Comparison of ENCODE assay signal across 16 cellular contexts in the genomic region with DNA sequence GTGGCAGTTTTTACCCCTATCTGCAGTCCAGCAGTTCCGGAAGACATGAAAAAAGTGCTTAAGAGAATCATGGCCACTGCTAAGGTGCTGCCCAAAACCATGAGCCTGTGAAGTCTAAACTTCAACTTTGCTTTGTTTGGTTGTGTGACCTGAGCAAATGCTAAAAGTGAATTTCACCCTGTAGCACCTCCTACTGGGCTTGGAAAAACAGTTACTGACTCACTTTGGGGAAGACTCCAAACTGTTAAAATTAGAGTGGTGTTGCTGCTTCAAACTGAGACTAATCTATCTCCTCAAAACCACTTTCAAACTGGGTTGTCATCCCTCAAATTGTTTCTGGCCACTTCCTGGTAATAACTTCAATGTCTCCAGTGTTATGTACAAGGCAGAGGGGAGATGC. TPM values are rescaled to one million over a fixed set of nuclear protein-coding genes. Genes with fewer than 3 reads are reported as not detected.
A peak's percentile ranks its signal among the peaks of the same experiment; 100 is the strongest.
DNase-seq lines count a peak whose midpoint lies in the region; ATAC-seq, FAIRE-seq and TF ChIP-seq lines count a peak whose summit lies in the region.
"Had no signal": no experiment of that assay in that cellular context is flagged by ENCODE, and none has a peak within 500 bp of the region (broad histone marks: within the 10 kb centered on the region; RNA-seq: fewer than 3 reads in every experiment).

No MANE protein-coding gene starts in this region.

- H3K27me3 ChIP-seq in BE2C (peaks cover 5% of the 10 kb centered on the region), adipocyte (replicated peaks; ENCODE audit: control insufficient read depth, insufficient read depth, low read length) (no peaks in the 10 kb centered on the region), pancreas (no peaks in the 10 kb centered on the region), vagina (no peaks in the 10 kb centered on the region)
- H3K27me3 ChIP-seq: right atrium auricular region had no signal

- no peak overlapping the region for H3K27ac ChIP-seq in pancreas
- H3K27ac ChIP-seq in vagina, result no peak overlapping the region
- H3K27ac ChIP-seq: right atrium auricular region had no signal

- DNase-seq in BE2C (no peak), H54 (ENCODE audit: insufficient read length, low spot score) (no peak), adipocyte (ENCODE audit: low read depth) (no peak), myocyte (ENCODE audit: low read depth) (peak; percentile 29), pancreas (no peak), NCI-H2107 (lab: John Stamatoyannopoulos, UW) (no peak), vagina (ENCODE audit: extremely low spot score in 2 of 2) (no peak)
- no peak for DNase-seq in activated naive CD4-positive, alpha-beta T cell treated with anti-CD3 and anti-CD28 coated beads, Interleukin-2, amount 50 U/mL, for 72 hours (ENCODE audit: low spot score in 2 of 2)
- DNase-seq: activated CD8-positive, alpha-beta memory T cell treated with anti-CD3 and anti-CD28 coated beads, Interleukin-2, amount 50 U/mL, for 48 hours; DMS153; foreskin melanocyte; NCI-H1105; NK-92 treated with Interleukin-12 subunit alpha and Interleukin-12 subunit beta, amount 100 ng/mL, for 24 hours; T-helper 9 cell had no signal

- no peaks in the 10 kb centered on the region for H3K9me3 ChIP-seq in BE2C
- no peaks in the 10 kb centered on the region for H3K9me3 ChIP-seq in adipocyte (ENCODE audit: control insufficient read depth, low read length)
- H3K9me3 ChIP-seq in pancreas, result no peaks in the 10 kb centered on the region
- H3K9me3 ChIP-seq in vagina, result no peaks in the 10 kb centered on the region
- H3K9me3 ChIP-seq: right atrium auricular region had no signal

- ATAC-seq in pancreas, result no peak
- no peak for ATAC-seq in activated naive CD4-positive, alpha-beta T cell treated with anti-CD3 and anti-CD28 coated beads, Interleukin-2, amount 50 U/mL, for 72 hours

- H3K36me3 Mint-ChIP-seq in activated naive CD4-positive, alpha-beta T cell treated with anti-CD3 and anti-CD28 coated beads, Interleukin-2, amount 50 U/mL, for 72 hours, result no peaks in the 10 kb centered on the region
- H3K36me3 Mint-ChIP-seq: memory B cell had no signal

- H3K36me3 ChIP-seq in BE2C (no peaks in the 10 kb centered on the region), adipocyte (ENCODE audit: control insufficient read depth, insufficient read depth, low read length, severe bottlenecking) (no peaks in the 10 kb centered on the region), pancreas (no peaks in the 10 kb centered on the region), vagina (no peaks in the 10 kb centered on the region)
- H3K36me3 ChIP-seq: right atrium auricular region had no signal

- H3K9ac ChIP-seq in adipocyte (ENCODE audit: low read length), result peak overlapping the region; percentile 28

- no peak overlapping the region for H3K4me3 ChIP-seq in BE2C (ENCODE audit: low read depth, low read length)
- H3K4me3 ChIP-seq in adipocyte (ENCODE audit: low read length), result peak overlapping the region; percentile 15
- H3K4me3 ChIP-seq in pancreas, result no peak overlapping the region
- no peak overlapping the region for H3K4me3 ChIP-seq in vagina
- H3K4me3 ChIP-seq: right atrium auricular region had no signal

- intact Hi-C loops in pancreas (cut with DNase I), result no loop called here
- intact Hi-C loops in vagina (cut with DNase I), result no loop called here

- 72% methylated on average over 1 of the region's 1 CpG for WGBS in pancreas, 2 donors

- H3K4me1 ChIP-seq in BE2C (no peaks in the 10 kb centered on the region), adipocyte (ENCODE audit: control insufficient read depth, insufficient read depth, low read length) (peaks cover 23% of the 10 kb centered on the region), pancreas (no peaks in the 10 kb centered on the region), vagina (no peaks in the 10 kb centered on the region)
- H3K4me1 ChIP-seq: right atrium auricular region had no signal

- TF ChIP-seq CTCF in BE2C (IDR thresholded peaks at IDR 0.05; ENCODE audit: low read depth, low read length), result peak; percentile 23; the same call in 1 of the 2 replicates
- no peak for TF ChIP-seq CTCF in pancreas (IDR thresholded peaks at IDR 0.05)
- TF ChIP-seq CTCF in vagina (IDR thresholded peaks at IDR 0.05), result no peak

- no peak overlapping the region for H3K27ac Mint-ChIP-seq in activated naive CD4-positive, alpha-beta T cell treated with anti-CD3 and anti-CD28 coated beads, Interleukin-2, amount 50 U/mL, for 72 hours
- H3K27ac Mint-ChIP-seq: memory B cell had no signal

- FAIRE-seq in H54 (lab: Jason Lieb, UNC) (peak; percentile 91), pancreas (lab: Jason Lieb, UNC) (no peak)

- TF ChIP-seq POLR2A in H54 (IDR thresholded peaks at IDR 0.05; ENCODE audit: low read depth, low read length) (no peak), vagina (IDR thresholded peaks at IDR 0.05) (no peak)

- H3K9me3 Mint-ChIP-seq in activated naive CD4-positive, alpha-beta T cell treated with anti-CD3 and anti-CD28 coated beads, Interleukin-2, amount 50 U/mL, for 72 hours, result no peaks in the 10 kb centered on the region
- H3K9me3 Mint-ChIP-seq: memory B cell had no signal

RNA-seq across cellular contexts. Expression of a gene that starts 21.3 kb away (rescaled TPM):
- polyA plus RNA-seq in BE2C (2012; ENCODE audit: insufficient read depth, insufficient read length, low read depth), result not detected
- total RNA-seq in myocyte, result 0.35 and 0.83 TPM in 2 replicates
- 6.4 TPM for polyA plus RNA-seq in myocyte (2012)
- 1 to 10 TPM in 1 of 6 donors, under 1 TPM in 5; 0.05 to 3.9 (median 0.19) TPM for total RNA-seq in pancreas
- under 1 TPM; 0.14 to 0.15 TPM for polyA plus RNA-seq in pancreas
- total RNA-seq in activated naive CD4-positive, alpha-beta T cell treated with anti-CD3 and anti-CD28 coated beads, Interleukin-2, amount 50 U/mL, for 72 hours, result not detected
- 2.2 TPM for total RNA-seq in vagina
